In genomic region chr21:34743831-34744230, GRCh38 we compare ENCODE assay signal across 11 cellular contexts.
DNase-seq lines count a peak whose midpoint lies in the region; ATAC-seq and TF ChIP-seq lines count a peak whose summit lies in the region.
"Had no signal": no experiment of that assay in that cellular context is flagged by ENCODE, and none has a peak within 500 bp of the region (broad histone marks: within the 10 kb centered on the region; RNA-seq: fewer than 3 reads in every experiment).

No MANE protein-coding gene starts in this region.

- H3K4me2 ChIP-seq in mammary epithelial cell (ENCODE audit: insufficient read depth, low read depth, low read length): peak overlapping the region; percentile 38

- ATAC-seq in stimulated activated naive CD8-positive, alpha-beta T cell treated with anti-CD3 and anti-CD28 coated beads, Interleukin-15, amount 100 ng/mL, for 72 hours: no peak
- ATAC-seq in GM18505 (IDR thresholded peaks at IDR 0.05; ENCODE audit: unreplicated experiment): no peak

- CTCF ChIA-PET in mammary epithelial cell (lab: Charles Lee; ENCODE audit: low non-redundant PET): interaction anchor here (0.7 to 1.2 kb wide), 2 partner anchors 50 to 56 kb away, joined by 3 to 5 read pairs; no protein-coding TSS in a partner anchor

- intact Hi-C loops in left ventricle myocardium inferior (cut with micrococcal nuclease) (no loop called here), mammary epithelial cell (cut with micrococcal nuclease) (loop anchor here (1.0 to 10.0 kb wide), 6 partner anchors 21 to 873 kb away; no protein-coding TSS in a partner anchor), lower leg skin (cut with DNase I; ENCODE audit: low total_unique reads) (no loop called here)

- in situ Hi-C loops in mammary epithelial cell (cut with MboI; ENCODE audit: low sequenced_read_pairs in 2 of 2): loop anchor here (10.0 kb wide), 2 partner anchors 111 to 661 kb away; no protein-coding TSS in a partner anchor

- WGBS in mammary epithelial cell (ENCODE audit: low coverage, missing lambda C conversion rate): 23% methylated on average over 9 of the region's 9 CpGs
- 37 to 40% methylated on average over 9 of the region's 9 CpGs for WGBS in lower leg skin, 2 donors

- no TSS peak for BruUV-seq in mammary epithelial cell (replicated peaks; lab: Mats Ljungman, UMichigan)

- peaks cover 27% of the 10 kb centered on the region for H3K27me3 Mint-ChIP-seq in stimulated activated naive CD8-positive, alpha-beta T cell treated with anti-CD3 and anti-CD28 coated beads, Interleukin-15, amount 100 ng/mL, for 72 hours

- TF ChIP-seq POLR2A in lower leg skin (IDR thresholded peaks at IDR 0.05) (no peak), GM18505 (IDR thresholded peaks at IDR 0.05; ENCODE audit: borderline replicate concordance, extremely low read depth, insufficient read depth, insufficient read length) (no peak)

- no peak overlapping the region for H3K4me3 ChIP-seq in right atrium auricular region
- no peak overlapping the region for H3K4me3 ChIP-seq in left ventricle myocardium inferior
- no peak overlapping the region for H3K4me3 ChIP-seq in mammary epithelial cell (replicated peaks in 1 of 3; ENCODE audit: insufficient read depth in 1 of 3, low read depth in 2 of 3, low read length in 3 of 3)
- H3K4me3 ChIP-seq in lower leg skin (ENCODE audit: low read depth, poor library complexity, severe bottlenecking): no peak overlapping the region

- H3K9me3 Mint-ChIP-seq in stimulated activated naive CD8-positive, alpha-beta T cell treated with anti-CD3 and anti-CD28 coated beads, Interleukin-15, amount 100 ng/mL, for 72 hours: no peaks in the 10 kb centered on the region

- H3K27me3 ChIP-seq in right atrium auricular region: no peaks in the 10 kb centered on the region
- peaks cover 51% of the 10 kb centered on the region for H3K27me3 ChIP-seq in left ventricle myocardium inferior (ENCODE audit: low read depth)
- no peaks in the 10 kb centered on the region for H3K27me3 ChIP-seq in mammary epithelial cell (ENCODE audit: insufficient read depth, low read length)

- no peak overlapping the region for H3K4me3 Mint-ChIP-seq in stimulated activated naive CD8-positive, alpha-beta T cell treated with anti-CD3 and anti-CD28 coated beads, Interleukin-15, amount 100 ng/mL, for 72 hours

- peaks cover 0 to 18% of the 10 kb centered on the region in 2 donors for H3K4me1 ChIP-seq in right atrium auricular region
- peaks cover 8% of the 10 kb centered on the region for H3K4me1 ChIP-seq in left ventricle myocardium inferior
- H3K4me1 ChIP-seq in mammary epithelial cell (ENCODE audit: insufficient read depth, low read length): peaks cover 31% of the 10 kb centered on the region

- no peak overlapping the region for H3K27ac ChIP-seq in right atrium auricular region
- H3K27ac ChIP-seq in left ventricle myocardium inferior (replicated peaks): no peak overlapping the region
- peak overlapping the region; percentile 37 for H3K27ac ChIP-seq in mammary epithelial cell (ENCODE audit: insufficient read depth, low read depth, low read length)
- H3K27ac ChIP-seq: WERI-Rb-1 had no signal

- TF ChIP-seq CTCF in right atrium auricular region (IDR thresholded peaks at IDR 0.05) (no peak), left ventricle myocardium inferior (IDR thresholded peaks at IDR 0.05; ENCODE audit: borderline replicate concordance) (no peak), mammary epithelial cell (conservative IDR thresholded peaks at IDR 0.05 in 1 of 2, IDR thresholded peaks at IDR 0.05 in 1 of 2; ENCODE audit: extremely low read depth in 1 of 2, insufficient read depth in 1 of 2, low read depth in 1 of 2, low read length in 2 of 2) (peak in 1 of 2 donors; percentile 3), lower leg skin (IDR thresholded peaks at IDR 0.05) (no peak)

- no peaks in the 10 kb centered on the region for H3K79me2 ChIP-seq in mammary epithelial cell (ENCODE audit: insufficient read depth, low read length)

- peak overlapping the region; percentile 1 for H2AFZ ChIP-seq in mammary epithelial cell (ENCODE audit: low read depth, low read length)

- dilution Hi-C loops in mammary epithelial cell (cut with HindIII; ENCODE audit: low sequenced_read_pairs): no loop called here

- DNase-seq in right atrium auricular region (ENCODE audit: low spot score) (peak; percentile 68), left ventricle myocardium inferior (no peak), mammary epithelial cell (peak; percentile 94), lower leg skin (ENCODE audit: low spot score in 2 of 2) (peak; percentile 68 to 86), DMS53 treated with DMSO at 0.1 percent for 48 hours (lab: John Stamatoyannopoulos, UW; ENCODE audit: unreplicated experiment) (no peak), ecto neural progenitor cell (ENCODE audit: low spot score) (no peak)
- no peak for DNase-seq in stimulated activated naive CD8-positive, alpha-beta T cell treated with anti-CD3 and anti-CD28 coated beads, Interleukin-15, amount 100 ng/mL, for 72 hours
- DNase-seq: activated T-cell treated with anti-CD3 and anti-CD28 coated beads, Interleukin-2, amount 50 U/mL, for 1 hour; head of caudate nucleus; WERI-Rb-1 had no signal

- H3K9ac ChIP-seq in mammary epithelial cell (ENCODE audit: insufficient read depth, low read length): no peak overlapping the region

- H3K9me3 ChIP-seq in right atrium auricular region: no peaks in the 10 kb centered on the region
- no peaks in the 10 kb centered on the region for H3K9me3 ChIP-seq in left ventricle myocardium inferior (replicated peaks)
- no peaks in the 10 kb centered on the region for H3K9me3 ChIP-seq in mammary epithelial cell (replicated peaks; ENCODE audit: insufficient read depth, low read length)

- H4K20me1 ChIP-seq in mammary epithelial cell (ENCODE audit: insufficient read depth, low read length): no peaks in the 10 kb centered on the region

- H3K36me3 ChIP-seq in right atrium auricular region (no peaks in the 10 kb centered on the region), left ventricle myocardium inferior (no peaks in the 10 kb centered on the region), mammary epithelial cell (ENCODE audit: insufficient read depth, low read length) (no peaks in the 10 kb centered on the region)
- H3K36me3 ChIP-seq: WERI-Rb-1 had no signal

- peaks cover 7% of the 10 kb centered on the region for H3K4me1 Mint-ChIP-seq in stimulated activated naive CD8-positive, alpha-beta T cell treated with anti-CD3 and anti-CD28 coated beads, Interleukin-15, amount 100 ng/mL, for 72 hours

- no peak overlapping the region for H3K27ac Mint-ChIP-seq in stimulated activated naive CD8-positive, alpha-beta T cell treated with anti-CD3 and anti-CD28 coated beads, Interleukin-15, amount 100 ng/mL, for 72 hours

Comparison
In these comparisons a context has a peak if more than half of its experiments do, and no peak if none do; other contexts are left out.
1. DNase-seq: peak in right atrium auricular region (single experiment), mammary epithelial cell (single experiment) and lower leg skin (2 of 2); none in left ventricle myocardium inferior (single experiment), stimulated activated naive CD8-positive, alpha-beta T cell treated with anti-CD3 and anti-CD28 coated beads, Interleukin-15, amount 100 ng/mL, for 72 hours (0 of 2), DMS53 treated with DMSO at 0.1 percent for 48 hours (single experiment) and ecto neural progenitor cell (single experiment).